ENCODE assay signal across 9 cellular contexts in genomic region chr14:76947078-76947837, GRCh38.
DNase-seq lines count a peak whose midpoint lies in the region; ATAC-seq, FAIRE-seq and TF ChIP-seq lines count a peak whose summit lies in the region.
"Had no signal": no experiment of that assay in that cellular context is flagged by ENCODE, and none has a peak within 500 bp of the region (broad histone marks: within the 10 kb centered on the region; RNA-seq: fewer than 3 reads in every experiment).

No MANE protein-coding gene starts in this region.

- H3K9ac ChIP-seq in keratinocyte (ENCODE audit: control insufficient read depth, extremely low read depth, insufficient read depth, low read length) = peak overlapping the region; percentile 42

- H3K27me3 ChIP-seq in keratinocyte (ENCODE audit: control insufficient read depth, extremely low read depth, insufficient read depth, low read length) = no peaks in the 10 kb centered on the region

- no peaks in the 10 kb centered on the region for H3K36me3 Mint-ChIP-seq in activated B cell treated with CpG ODN at 0.5 μM for 24 hours (ENCODE audit: low read depth)

- POLR2A ChIA-PET in activated B cell treated with CpG ODN at 0.5 μM for 24 hours (lab: Charles Lee) = interaction anchor here (0.7 to 2.9 kb wide), 12 partner anchors 9 to 135 kb away, joined by 3 to 36 read pairs (median 4); partner anchors contain the start of genes ANGEL1 and IRF2BPL

- H3K9me3 ChIP-seq in keratinocyte (ENCODE audit: control insufficient read depth, low read depth, low read length) = no peaks in the 10 kb centered on the region

- H2AFZ ChIP-seq in keratinocyte (ENCODE audit: control insufficient read depth, low read length) = peak overlapping the region; percentile 89

- CTCF ChIA-PET in activated B cell treated with CpG ODN at 0.5 μM for 24 hours (lab: Charles Lee) = interaction anchor here (0.6 to 2.4 kb wide), 16 partner anchors 9 to 176 kb away, joined by 3 to 28 read pairs (median 4); no protein-coding TSS in a partner anchor

- ATAC-seq in HG03095 (IDR thresholded peaks at IDR 0.05; ENCODE audit: unreplicated experiment) (peak; percentile 78), activated B cell treated with CpG ODN at 0.5 μM for 24 hours (ENCODE audit: low read depth) (peak; percentile 93)

- dilution Hi-C loops in keratinocyte (cut with MboI; ENCODE audit: extremely low pct_ligation_motif_present, low sequenced_read_pairs) = no loop called here

- H3K4me1 ChIP-seq in keratinocyte (ENCODE audit: control insufficient read depth, extremely low read depth, insufficient read depth, low read length) = peaks cover 38% of the 10 kb centered on the region

- DNase-seq in SKM-1 treated with dmso at 0.1 percent for 144 hours (lab: John Stamatoyannopoulos, UW; ENCODE audit: unreplicated experiment) (peak; percentile 42), SKM-1 (lab: John Stamatoyannopoulos, UW; ENCODE audit: unreplicated experiment) (no peak), NCI-H2171 (lab: John Stamatoyannopoulos, UW) (peak; percentile 99), activated B cell treated with CpG ODN at 0.5 μM for 24 hours (peak; percentile 69), caudate nucleus (lab: John Stamatoyannopoulos, UW) (peak; percentile 32 to 98 (median 91)), keratinocyte (ENCODE audit: low read depth, low spot score) (no peak)
- DNase-seq in stimulated activated CD4-positive, alpha-beta T cell treated with anti-CD3 and anti-CD28 coated beads, Interleukin-15, amount 100 ng/mL, for 24 hours = peak; percentile 88

- H3K9me1 ChIP-seq in keratinocyte (ENCODE audit: control insufficient read depth, extremely low read depth, insufficient read depth, low read length) = no peaks in the 10 kb centered on the region

- no peaks in the 10 kb centered on the region for H3K36me3 ChIP-seq in keratinocyte (ENCODE audit: control insufficient read depth in 2 of 2, extremely low read depth in 1 of 2, insufficient read depth in 2 of 2, low read length in 2 of 2)

- no peaks in the 10 kb centered on the region for H4K20me1 ChIP-seq in keratinocyte (ENCODE audit: control insufficient read depth, extremely low read depth, insufficient read depth, low read length)

- no peaks in the 10 kb centered on the region for H3K9me3 Mint-ChIP-seq in activated B cell treated with CpG ODN at 0.5 μM for 24 hours

- H3K4me3 Mint-ChIP-seq in activated B cell treated with CpG ODN at 0.5 μM for 24 hours = peak overlapping the region; percentile 19

- peaks cover 19% of the 10 kb centered on the region for H3K4me1 Mint-ChIP-seq in activated B cell treated with CpG ODN at 0.5 μM for 24 hours

- intact Hi-C loops in activated B cell treated with CpG ODN at 0.5 μM for 24 hours (cut with micrococcal nuclease) = loop anchor here (1.0 to 5.0 kb wide), 9 partner anchors 9 to 123 kb away; partner anchors contain the start of gene IRF2BPL

- peak overlapping the region; percentile 82 for H3K4me2 ChIP-seq in keratinocyte (ENCODE audit: control insufficient read depth, extremely low read depth, insufficient read depth, low read depth, low read length)

- no peaks in the 10 kb centered on the region for H3K27me3 Mint-ChIP-seq in activated B cell treated with CpG ODN at 0.5 μM for 24 hours

- peak; percentile 79 for FAIRE-seq in keratinocyte (lab: Jason Lieb, UNC)
- FAIRE-seq: A204.1 had no signal

- no peak overlapping the region for H3K27ac Mint-ChIP-seq in activated B cell treated with CpG ODN at 0.5 μM for 24 hours

- TF ChIP-seq CTCF in activated B cell treated with CpG ODN at 0.5 μM for 24 hours (IDR thresholded peaks at IDR 0.05) (no peak), keratinocyte (optimal IDR thresholded peaks at IDR 0.05 in 1 of 3, IDR thresholded peaks at IDR 0.05 in 1 of 3, conservative IDR thresholded peaks at IDR 0.05 in 1 of 3; ENCODE audit: extremely low read depth in 1 of 3, insufficient read depth in 2 of 3, low read length in 3 of 3) (peak; percentile 33 to 59 (median 57))

- no peaks in the 10 kb centered on the region for H3K79me2 ChIP-seq in keratinocyte (ENCODE audit: control insufficient read depth, insufficient read depth, low read length)

- H3K27ac ChIP-seq in caudate nucleus (ENCODE audit: low read depth, low read length) = peak overlapping the region; percentile 69
- peak overlapping the region; percentile 78 for H3K27ac ChIP-seq in keratinocyte (ENCODE audit: control insufficient read depth, insufficient read depth, low read length)

- peak overlapping the region in 2 of 3 experiments; percentile 11 to 15 for H3K4me3 ChIP-seq in keratinocyte (ENCODE audit: control insufficient read depth in 2 of 3, extremely low read depth in 1 of 3, insufficient read depth in 2 of 3, low read depth in 1 of 3, low read length in 3 of 3)

Comparison
In these comparisons a context has a peak if more than half of its experiments do, and no peak if none do; other contexts are left out.
1. DNase-seq: peak in SKM-1 treated with dmso at 0.1 percent for 144 hours (single experiment), NCI-H2171 (single experiment), activated B cell treated with CpG ODN at 0.5 μM for 24 hours (single experiment), caudate nucleus (61 of 61) and stimulated activated CD4-positive, alpha-beta T cell treated with anti-CD3 and anti-CD28 coated beads, Interleukin-15, amount 100 ng/mL, for 24 hours (single experiment); none in SKM-1 (single experiment) and keratinocyte (single experiment).